Comparison of ENCODE assay signal across 28 cellular contexts in genomic region chr5:99116526-99116925, GRCh38.
"Had no signal": no experiment of that assay in that cellular context is flagged by ENCODE, and none has a peak within 500 bp of the region (broad histone marks: within the 10 kb centered on the region; RNA-seq: fewer than 3 reads in every experiment).

No MANE protein-coding gene starts in this region.

- H3K27ac ChIP-seq: colonic mucosa, coronary artery, dorsolateral prefrontal cortex, epithelial cell of prostate, esophagus muscularis mucosa, esophagus squamous epithelium, foreskin keratinocyte, gastrocnemius medialis, gastroesophageal sphincter, heart left ventricle, heart right ventricle had no signal

- H3K9me3 ChIP-seq: colonic mucosa, esophagus muscularis mucosa, esophagus squamous epithelium, gastrocnemius medialis, gastroesophageal sphincter, heart left ventricle, heart right ventricle had no signal

- H3K4me3 ChIP-seq: colonic mucosa, coronary artery, dorsolateral prefrontal cortex, esophagus muscularis mucosa, esophagus squamous epithelium, gastrocnemius medialis, gastroesophageal sphincter, heart left ventricle, heart right ventricle had no signal

- H3K27me3 ChIP-seq: colonic mucosa, dorsolateral prefrontal cortex, esophagus muscularis mucosa, esophagus squamous epithelium, foreskin keratinocyte, gastrocnemius medialis, gastroesophageal sphincter, heart left ventricle, heart right ventricle had no signal

- ATAC-seq: effector memory CD8-positive, alpha-beta T cell; esophagus mucosa; foreskin keratinocyte; gastrocnemius medialis; gastroesophageal sphincter; heart left ventricle; heart right ventricle had no signal

- DNase-seq: colonic mucosa; cortex of kidney; dermis blood vessel endothelial cell; dorsolateral prefrontal cortex; effector CD4-positive, alpha-beta T cell; effector CD8-positive, alpha-beta T cell; effector memory CD4-positive, alpha-beta T cell; effector memory CD8-positive, alpha-beta T cell; endodermal cell; erythroblast; esophagus squamous epithelium; foreskin fibroblast; foreskin keratinocyte; foreskin melanocyte; gastrocnemius medialis; glutamatergic neuron; head of caudate nucleus; heart left ventricle; heart right ventricle had no signal

- H3K4me1 ChIP-seq: colonic mucosa, esophagus muscularis mucosa, esophagus squamous epithelium, foreskin keratinocyte, gastrocnemius medialis, gastroesophageal sphincter, heart left ventricle, heart right ventricle had no signal

- FAIRE-seq: colon, endometrium, endothelial cell of umbilical vein, frontal cortex had no signal

- H3K36me3 ChIP-seq: colonic mucosa, esophagus muscularis mucosa, esophagus squamous epithelium, gastrocnemius medialis, gastroesophageal sphincter, heart left ventricle, heart right ventricle had no signal
